Comparison of ENCODE assay signal across 1 cellular context in genomic region chr10:97713828-97714400, GRCh38.
TF ChIP-seq lines count a peak whose summit lies in the region.

No MANE protein-coding gene starts in this region.

TF ChIP-seq in K562, 482 proteins besides CTCF, POLR2A, EP300 and RAD21 (continued from another document and continues in another):
- no peak for TF ChIP-seq CUX1 (CRISPR knock-in tag; IDR thresholded peaks at IDR 0.05)
- peak; percentile 59 for TF ChIP-seq MYC (IDR thresholded peaks at IDR 0.05; ENCODE audit: low read depth, low read length)
- no peak for TF ChIP-seq MYC (CRISPR knock-in tag; IDR thresholded peaks at IDR 0.05; ENCODE audit: borderline replicate concordance, low read depth)
- no peak for TF ChIP-seq RERE (CRISPR knock-in tag; IDR thresholded peaks at IDR 0.05; ENCODE audit: borderline replicate concordance)
- peak; percentile 76 for TF ChIP-seq CREB3L1 (IDR thresholded peaks at IDR 0.05; ENCODE audit: borderline replicate concordance, low read depth)
- TF ChIP-seq BHLHE40 (IDR thresholded peaks at IDR 0.05; ENCODE audit: low read length): peak; percentile 57
- TF ChIP-seq ZBTB1 (CRISPR knock-in tag; IDR thresholded peaks at IDR 0.05; ENCODE audit: borderline replicate concordance, low read depth): no peak
- peak; percentile 51; the same call in 1 of the 2 replicates for TF ChIP-seq SMAD4 (CRISPR knock-in tag; conservative IDR thresholded peaks at IDR 0.05)
- TF ChIP-seq NRF1 (conservative IDR thresholded peaks at IDR 0.05 in 1 of 2, IDR thresholded peaks at IDR 0.05 in 1 of 2): peak; percentile 71 to 78
- no peak for TF ChIP-seq ZC3H4 (CRISPR knock-in tag; IDR thresholded peaks at IDR 0.05; ENCODE audit: borderline replicate concordance)
- TF ChIP-seq HMGN3 (IDR thresholded peaks at IDR 0.05; ENCODE audit: borderline replicate concordance, extremely low read depth, insufficient read length, low read depth, low read length): no peak
- peak; percentile 92 for TF ChIP-seq ZBTB33 (CRISPR knock-in tag; IDR thresholded peaks at IDR 0.05)
- no peak for TF ChIP-seq MBD1 (CRISPR knock-in tag; IDR thresholded peaks at IDR 0.05)
- TF ChIP-seq E2F5 (CRISPR knock-in tag; IDR thresholded peaks at IDR 0.05): no peak
- TF ChIP-seq ZNF282 (CRISPR knock-in tag; IDR thresholded peaks at IDR 0.05): peak; percentile 85; the same call in 1 of the 2 replicates
- peak; percentile 85 for TF ChIP-seq CHD1 (IDR thresholded peaks at IDR 0.05; ENCODE audit: low read length)
- no peak for TF ChIP-seq KDM1A (IDR thresholded peaks at IDR 0.05)
- peak; percentile 19; the same call in 1 of the 2 replicates for TF ChIP-seq ZNF12 (CRISPR knock-in tag; IDR thresholded peaks at IDR 0.05)
- no peak for TF ChIP-seq SRSF7 (optimal IDR thresholded peaks at IDR 0.05; ENCODE audit: low read depth, low read length)
- 0 out of 2 replicates have a peak, but pooled peaks have one; percentile 67 for TF ChIP-seq CBFB (CRISPR knock-in tag; IDR thresholded peaks at IDR 0.05)
- TF ChIP-seq SRSF9 (IDR thresholded peaks at IDR 0.05; ENCODE audit: borderline replicate concordance, low read depth, low read length): no peak
- TF ChIP-seq FIP1L1 (IDR thresholded peaks at IDR 0.05; ENCODE audit: low read depth, low read length, poor library complexity, severe bottlenecking): peak; percentile 45
- TF ChIP-seq NFRKB (IDR thresholded peaks at IDR 0.05; ENCODE audit: low read depth): peak; percentile 56; the same call in 1 of the 2 replicates
- peak in 1 of 2 experiments; percentile 48; a peak in 1 of 3 replicates for TF ChIP-seq CBX3 (IDR thresholded peaks at IDR 0.05; ENCODE audit: borderline replicate concordance in 1 of 2, low read length in 2 of 2)
- peak; percentile 59 for TF ChIP-seq CXXC5 (CRISPR knock-in tag; IDR thresholded peaks at IDR 0.05)
- TF ChIP-seq KDM2B (CRISPR knock-in tag; IDR thresholded peaks at IDR 0.05): 0 out of 2 replicates have a peak, but pooled peaks have one; percentile 14
- TF ChIP-seq ZNF592 (IDR thresholded peaks at IDR 0.05): peak; percentile 75; the same call in 1 of the 2 replicates
- TF ChIP-seq CBFA2T2 (conservative IDR thresholded peaks at IDR 0.05): no peak
- TF ChIP-seq MITF (IDR thresholded peaks at IDR 0.05): no peak
- no peak for TF ChIP-seq HNRNPK (IDR thresholded peaks at IDR 0.05; ENCODE audit: low read depth, low read length, poor library complexity, severe bottlenecking)
- TF ChIP-seq PHF20 (IDR thresholded peaks at IDR 0.05; ENCODE audit: partially characterized antibody): peak; percentile 29
- TF ChIP-seq HDAC1 (IDR thresholded peaks at IDR 0.05): peak in 1 of 2 experiments; percentile 20; a peak in 1 of 4 replicates
- TF ChIP-seq MECOM (CRISPR knock-in tag; IDR thresholded peaks at IDR 0.05): no peak
- peak; percentile 45; the same call in 1 of the 2 replicates for TF ChIP-seq HIVEP1 (CRISPR knock-in tag; IDR thresholded peaks at IDR 0.05)
- TF ChIP-seq ZNF124 (CRISPR knock-in tag; IDR thresholded peaks at IDR 0.05): no peak
- TF ChIP-seq HCFC1 (IDR thresholded peaks at IDR 0.05; ENCODE audit: low read depth, low read length): no peak
